21 cellular contexts compared by ENCODE assay signal in genomic region chr5:83433891-83434290, GRCh38. TPM values are rescaled to one million over a fixed set of nuclear protein-coding genes. Genes with fewer than 3 reads are reported as not detected.
"Had no signal": no experiment of that assay in that cellular context is flagged by ENCODE, and none has a peak within 500 bp of the region (broad histone marks: within the 10 kb centered on the region; RNA-seq: fewer than 3 reads in every experiment).

No MANE protein-coding gene starts in this region.

- ATAC-seq: activated naive CD4-positive, alpha-beta T cell treated with anti-CD3 and anti-CD28 coated beads, Interleukin-2, amount 50 U/mL, for 72 hours; effector memory CD8-positive, alpha-beta T cell; gastroesophageal sphincter; heart right ventricle; naive thymus-derived CD4-positive, alpha-beta T cell had no signal

- H3K4me3 ChIP-seq: cardiac muscle cell, esophagus squamous epithelium, gastroesophageal sphincter, heart right ventricle, neural progenitor cell, prostate gland, right atrium auricular region, tibial artery had no signal

- H3K27ac Mint-ChIP-seq: activated naive CD4-positive, alpha-beta T cell treated with anti-CD3 and anti-CD28 coated beads, Interleukin-2, amount 50 U/mL, for 72 hours; activated T-helper 1 cell treated with anti-CD3 and anti-CD28 coated beads, Interleukin-12 subunit alpha, Interleukin-12 subunit beta, Interleukin-2, Interleukin-4 antibody, amounts not matched to agents 30 ng/mL and 10 ng/mL and 1 ng/mL, durations not matched to agents 14 hours and 24 hours and 36 hours; effector memory CD8-positive, alpha-beta T cell; naive thymus-derived CD4-positive, alpha-beta T cell; neural progenitor cell had no signal

- H3K4me3 Mint-ChIP-seq: activated T-helper 1 cell treated with anti-CD3 and anti-CD28 coated beads, Interleukin-12 subunit alpha, Interleukin-12 subunit beta, Interleukin-2, Interleukin-4 antibody, amounts not matched to agents 30 ng/mL and 10 ng/mL and 1 ng/mL, durations not matched to agents 14 hours and 24 hours and 36 hours; effector memory CD8-positive, alpha-beta T cell; naive thymus-derived CD4-positive, alpha-beta T cell; neural progenitor cell had no signal

- H3K4me1 Mint-ChIP-seq: naive thymus-derived CD4-positive, alpha-beta T cell; neural progenitor cell had no signal

- H3K9me3 Mint-ChIP-seq: activated naive CD4-positive, alpha-beta T cell treated with anti-CD3 and anti-CD28 coated beads, Interleukin-2, amount 50 U/mL, for 72 hours; activated T-helper 1 cell treated with anti-CD3 and anti-CD28 coated beads, Interleukin-12 subunit alpha, Interleukin-12 subunit beta, Interleukin-2, Interleukin-4 antibody, amounts not matched to agents 30 ng/mL and 10 ng/mL and 1 ng/mL, durations not matched to agents 14 hours and 24 hours and 36 hours; effector memory CD8-positive, alpha-beta T cell had no signal

- H3K36me3 Mint-ChIP-seq: activated naive CD4-positive, alpha-beta T cell treated with anti-CD3 and anti-CD28 coated beads, Interleukin-2, amount 50 U/mL, for 72 hours; naive thymus-derived CD4-positive, alpha-beta T cell had no signal

- H3K27me3 Mint-ChIP-seq: effector memory CD8-positive, alpha-beta T cell had no signal

- DNase-seq: activated CD4-positive, alpha-beta T cell treated with anti-CD3 and anti-CD28 coated beads, Interleukin-2, amount 50 U/mL, for 48 hours; activated gamma-delta T cell treated with Interleukin-2 at 50 U/mL for 16 hours; activated T-cell treated with anti-CD3 and anti-CD28 coated beads for 4 hours; amniotic stem cell; effector memory CD8-positive, alpha-beta T cell; esophagus squamous epithelium; heart right ventricle; mesendoderm; naive thymus-derived CD4-positive, alpha-beta T cell; stimulated activated CD4-positive, alpha-beta T cell treated with anti-CD3 and anti-CD28 coated beads, Interleukin-2, amount 100 ng/mL, for 24 hours; stimulated activated naive CD4-positive, alpha-beta T cell treated with Interleukin-2 at 50 U/mL for 16 hours; tibial artery; WERI-Rb-1 had no signal

RNA-seq across cellular contexts. Expression of gene VCAN, which starts 37.7 kb away (rescaled TPM):
- total RNA-seq: T-helper 2 cell treated with Interferon-gamma antibody and Interleukin-4, amounts not matched to agents 100 ng/mL and 5 ng/mL, for 36 hours had no signal
